In genomic region chr5:143448518-143448917, GRCh38 we compare ENCODE assay signal across 1 cellular context.
TF ChIP-seq lines count a peak whose summit lies in the region.

No MANE protein-coding gene starts in this region.

TF ChIP-seq in HCT116, 20 proteins besides CTCF, POLR2A, EP300 and RAD21 (continued from another document):
- TF ChIP-seq REST (IDR thresholded peaks at IDR 0.05; ENCODE audit: low read depth) (no peak), ZNF274 (IDR thresholded peaks at IDR 0.05; ENCODE audit: low read depth, low read length) (no peak), CEBPB (IDR thresholded peaks at IDR 0.05; ENCODE audit: low read depth) (no peak), EGR1 (IDR thresholded peaks at IDR 0.05; ENCODE audit: low read depth) (no peak), YY1 (IDR thresholded peaks at IDR 0.05; ENCODE audit: extremely low read depth, insufficient replicate concordance, low read depth, low read length) (no peak)
- TF ChIP-seq, protein P1, sequence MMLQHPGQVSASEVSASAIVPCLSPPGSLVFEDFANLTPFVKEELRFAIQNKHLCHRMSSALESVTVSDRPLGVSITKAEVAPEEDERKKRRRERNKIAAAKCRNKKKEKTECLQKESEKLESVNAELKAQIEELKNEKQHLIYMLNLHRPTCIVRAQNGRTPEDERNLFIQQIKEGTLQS (IDR thresholded peaks at IDR 0.05): no peak
TF ChIP-seq in HCT116: peak in this region for 0.
